In the genomic region with DNA sequence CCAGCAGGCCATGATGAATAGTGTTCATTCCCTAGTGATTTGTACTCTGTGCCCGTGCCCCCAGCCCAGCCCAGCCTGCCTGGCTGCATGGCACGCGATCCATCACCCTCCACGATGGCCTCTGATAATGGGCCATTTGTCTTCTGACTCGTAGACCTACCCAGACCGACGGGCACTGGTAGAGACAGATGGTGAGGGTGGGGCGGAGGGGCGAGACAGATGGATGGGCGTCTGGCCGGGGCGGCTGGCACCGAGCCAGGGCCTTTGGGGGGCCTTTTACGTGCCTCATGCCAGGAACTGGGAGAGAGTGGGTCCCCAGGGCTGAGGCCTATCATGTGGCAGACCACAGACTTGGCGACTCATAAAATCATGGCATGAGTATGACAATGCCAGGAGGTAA, we compare ENCODE assay signal across 19 cellular contexts. TPM values are rescaled to one million over a fixed set of nuclear protein-coding genes. Genes with fewer than 3 reads are reported as not detected.
DNase-seq lines count a peak whose midpoint lies in the region; ATAC-seq, FAIRE-seq and TF ChIP-seq lines count a peak whose summit lies in the region.
"Had no signal": no experiment of that assay in that cellular context is flagged by ENCODE, and none has a peak within 500 bp of the region (broad histone marks: within the 10 kb centered on the region; RNA-seq: fewer than 3 reads in every experiment).

No MANE protein-coding gene starts in this region.

- DNase-seq in HepG2 (ENCODE audit: low spot score) (no peak), right lobe of liver (no peak), NCI-H446 (lab: John Stamatoyannopoulos, UW) (peak; percentile 35 to 76), kidney glomerular epithelial cell (lab: John Stamatoyannopoulos, UW) (peak; percentile 0)
- DNase-seq in activated CD4-positive, alpha-beta T cell treated with anti-CD3 and anti-CD28 coated beads for 48 hours = no peak
- no peak for DNase-seq in stimulated activated CD4-positive, alpha-beta T cell treated with anti-CD3 and anti-CD28 coated beads, Interleukin-2, amount 100 ng/mL, for 24 hours
- DNase-seq in stimulated activated CD4-positive, alpha-beta T cell treated with anti-CD3 and anti-CD28 coated beads, Interleukin-4, amount 100 ng/mL, for 24 hours = no peak
- DNase-seq: CD8-positive, alpha-beta memory T cell; MG63; NCI-H1092 treated with DMSO at 0.1 percent for 48 hours; NCI-H510A; NK-92 treated with Interleukin-12 subunit alpha and Interleukin-12 subunit beta, amount 100 ng/mL, for 24 hours had no signal

- ATAC-seq in HepG2 = no peak
- no peak for ATAC-seq in right lobe of liver
- ATAC-seq in HG03039 (IDR thresholded peaks at IDR 0.05; ENCODE audit: unreplicated experiment) = no peak
- ATAC-seq: GM23338, HCT116 had no signal

- TF ChIP-seq POLR2A in HepG2 (IDR thresholded peaks at IDR 0.05; ENCODE audit: insufficient read depth in 1 of 2, low read depth in 2 of 2, low read length in 2 of 2) = no peak
- no peak for TF ChIP-seq POLR2A in right lobe of liver (IDR thresholded peaks at IDR 0.05)

- H4K20me1 ChIP-seq in HepG2 (ENCODE audit: insufficient read depth, low read length) = no peaks in the 10 kb centered on the region

- H3K9ac ChIP-seq in HepG2 (ENCODE audit: insufficient read depth, low read depth, low read length) = no peak overlapping the region
- H3K9ac ChIP-seq: BLaER1 treated with 17β-estradiol and CSF1 and Interleukin-3, amounts not matched to agents 10 nM and 100 nM had no signal

- no peaks in the 10 kb centered on the region for H3K79me2 ChIP-seq in HepG2 (ENCODE audit: insufficient read depth, low read length)

- H3K27ac ChIP-seq in HepG2 (ENCODE audit: extremely low read length, insufficient read depth, low read length) = no peak overlapping the region
- no peak overlapping the region for H3K27ac ChIP-seq in right lobe of liver
- H3K27ac ChIP-seq: BLaER1 treated with 17β-estradiol and CSF1 and Interleukin-3, amounts not matched to agents 10 nM and 100 nM had no signal

- H2AFZ ChIP-seq in HepG2 (ENCODE audit: low read length) = no peak overlapping the region
- H2AFZ ChIP-seq: GM23338 had no signal

- CTCF ChIA-PET in HepG2 (lab: Yijun Ruan, JAX; ENCODE audit: low intra/inter-chr PET ratio, low total read pairs) = no interaction called here

- H3K27me3 ChIP-seq in HepG2 (ENCODE audit: control insufficient read depth in 1 of 2, insufficient read depth in 2 of 2, low read length in 2 of 2) = peaks cover 16 to 68% of the 10 kb centered on the region in 2 experiments
- no peaks in the 10 kb centered on the region for H3K27me3 ChIP-seq in right lobe of liver
- H3K27me3 ChIP-seq: BLaER1 treated with 17β-estradiol and CSF1 and Interleukin-3, amounts not matched to agents 10 nM and 100 nM had no signal

- TF ChIP-seq RAD21 in HepG2 (CRISPR knock-in tag; IDR thresholded peaks at IDR 0.05) = no peak

- no peak overlapping the region for H3K4me2 ChIP-seq in HepG2 (ENCODE audit: low read depth, low read length)
- H3K4me2 ChIP-seq: BLaER1 treated with 17β-estradiol and CSF1 and Interleukin-3, amounts not matched to agents 10 nM and 100 nM; GM23338 had no signal

- in situ Hi-C loops in HepG2 (cut with HindIII; ENCODE audit: extremely low pct_ligation_motif_present, low pct_unique_long_range_greater_than_20kb) = no loop called here

- no peak for FAIRE-seq in HepG2 (lab: Jason Lieb, UNC)
- FAIRE-seq: A204.1 had no signal

- no peak for TF ChIP-seq EP300 in HepG2 (IDR thresholded peaks at IDR 0.05; ENCODE audit: low read depth in 2 of 2, low read length in 2 of 2)
- no peak for TF ChIP-seq EP300 in HepG2 (CRISPR knock-in tag; IDR thresholded peaks at IDR 0.05; ENCODE audit: borderline replicate concordance)

- no peaks in the 10 kb centered on the region for H3K9me3 ChIP-seq in HepG2 (ENCODE audit: low read length)
- no peaks in the 10 kb centered on the region for H3K9me3 ChIP-seq in right lobe of liver
- H3K9me3 ChIP-seq: BLaER1 treated with 17β-estradiol and CSF1 and Interleukin-3, amounts not matched to agents 10 nM and 100 nM had no signal

- H3K4me1 ChIP-seq in HepG2 (ENCODE audit: insufficient read depth, low read length) (no peaks in the 10 kb centered on the region), right lobe of liver (no peaks in the 10 kb centered on the region)

- WGBS in HepG2 (ENCODE audit: low lambda C conversion rate) = 28% methylated on average over 14 of the region's 15 CpGs
- 60% methylated on average over 3 of the region's 15 CpGs for WGBS in right lobe of liver (ENCODE audit: insufficient coverage, low coverage, low lambda C conversion rate, missing lambda C conversion rate)

- H3K36me3 ChIP-seq in HepG2 (replicated peaks in 1 of 2; ENCODE audit: control insufficient read depth in 1 of 2, insufficient read depth in 2 of 2, low read length in 2 of 2) = no peaks in the 10 kb centered on the region
- no peaks in the 10 kb centered on the region for H3K36me3 ChIP-seq in right lobe of liver
- H3K36me3 ChIP-seq: BLaER1 treated with 17β-estradiol and CSF1 and Interleukin-3, amounts not matched to agents 10 nM and 100 nM; MG63 had no signal

- TF ChIP-seq CTCF in HepG2 (CRISPR knock-in tag; IDR thresholded peaks at IDR 0.05) = no peak
- TF ChIP-seq CTCF in right lobe of liver (IDR thresholded peaks at IDR 0.05) = no peak

- H3K4me3 ChIP-seq in HepG2 (replicated peaks in 1 of 3; ENCODE audit: insufficient read depth in 1 of 3, low read depth in 2 of 3, low read length in 3 of 3) (no peak overlapping the region), right lobe of liver (no peak overlapping the region)
- H3K4me3 ChIP-seq: BLaER1 treated with 17β-estradiol and CSF1 and Interleukin-3, amounts not matched to agents 10 nM and 100 nM; GM23338; MG63 had no signal

- POLR2A ChIA-PET in HepG2 (lab: Yijun Ruan, JAX) = no interaction called here

- no TSS peak for BruUV-seq in HepG2 (replicated peaks; lab: Mats Ljungman, UMichigan)

- intact Hi-C loops in HepG2 (cut with micrococcal nuclease; ENCODE audit: unreplicated experiment) (no loop called here), right lobe of liver (cut with DNase I) (loop anchor here in 1 of 2 donors (10.0 kb wide), 1 partner anchor 65 kb away; no protein-coding TSS in a partner anchor)

TF ChIP-seq in HepG2, 621 proteins besides CTCF, POLR2A, EP300 and RAD21:
- TF ChIP-seq LCORL (IDR thresholded peaks at IDR 0.05) = 0 out of 2 replicates have a peak, but pooled peaks have one; percentile 37
- TF ChIP-seq LCORL (CRISPR knock-in tag; IDR thresholded peaks at IDR 0.05) = no peak
- no peak for TF ChIP-seq BRD4 (CRISPR knock-in tag; IDR thresholded peaks at IDR 0.05)

RNA-seq across cellular contexts. Expression of a gene that starts 25.4 kb away (rescaled TPM):
- total RNA-seq in HepG2 (2016; rRNA removed; fragmentation: Illumina TruSeq; extraction: Trizol) (not detected in 2 replicates), right lobe of liver (not detected)
- not detected in 2 replicates for total RNA-seq in HepG2 (2016; cell fraction: cytosol; rRNA removed; fragmentation: Illumina TruSeq; extraction: Trizol; ENCODE audit: low read depth)
- not detected in 2 replicates for total RNA-seq in HepG2 (2016; cell fraction: insoluble cytoplasmic fraction; rRNA removed; fragmentation: Illumina TruSeq; extraction: Trizol)
- not detected in 2 replicates for total RNA-seq in HepG2 (2016; cell fraction: membrane; rRNA removed; fragmentation: Illumina TruSeq; extraction: Trizol)
- not detected in 2 replicates for total RNA-seq in HepG2 (2016; cell fraction: nucleus; rRNA removed; fragmentation: Illumina TruSeq; extraction: Trizol)
- not detected in 2 replicates for polyA plus RNA-seq in HepG2 (2011; rRNA removed)
- not detected in 2 replicates for polyA plus RNA-seq in HepG2 (2011; cell fraction: cytosol; rRNA removed)
- polyA plus RNA-seq in HepG2 (2011; cell fraction: nucleus; rRNA removed) = not detected in 2 replicates
- polyA plus RNA-seq in HepG2 (2012) = not detected in 2 replicates
- polyA plus RNA-seq in HepG2 (2016; cell fraction: cytosol; fragmentation: Illumina TruSeq; extraction: Trizol; ENCODE audit: low read depth) = not detected in 2 replicates
- not detected in 2 replicates for polyA plus RNA-seq in HepG2 (2016; cell fraction: insoluble cytoplasmic fraction; fragmentation: Illumina TruSeq; extraction: Trizol; ENCODE audit: low read depth)
- polyA plus RNA-seq in HepG2 (2016; cell fraction: membrane; fragmentation: Illumina TruSeq; extraction: Trizol; ENCODE audit: low read depth) = not detected in 2 replicates
- not detected in 2 replicates for polyA plus RNA-seq in HepG2 (2016; cell fraction: nucleus; fragmentation: Illumina TruSeq; extraction: Trizol; ENCODE audit: insufficient read depth, low read depth)
- polyA minus RNA-seq in HepG2 (2011; rRNA and poly(A)+ RNA removed; ENCODE audit: low replicate concordance) = 0.64 TPM in 1 of 2 replicates, not detected in the other
- polyA minus RNA-seq in HepG2 (2011; cell fraction: cytosol; rRNA and poly(A)+ RNA removed) = not detected in 2 replicates
- polyA minus RNA-seq in HepG2 (2011; cell fraction: nucleus; rRNA and poly(A)+ RNA removed) = not detected in 2 replicates
- total RNA-seq: CD8-positive, alpha-beta memory T cell; OCI-LY7 had no signal
- polyA plus RNA-seq: CD8-positive, alpha-beta memory T cell had no signal

RNA-seq across cellular contexts. Expression of a gene that starts 35.2 kb away (rescaled TPM):
- not detected in 2 replicates for total RNA-seq in HepG2 (2016; rRNA removed; fragmentation: Illumina TruSeq; extraction: Trizol)
- not detected in 2 replicates for total RNA-seq in HepG2 (2016; cell fraction: cytosol; rRNA removed; fragmentation: Illumina TruSeq; extraction: Trizol; ENCODE audit: low read depth)
- total RNA-seq in HepG2 (2016; cell fraction: insoluble cytoplasmic fraction; rRNA removed; fragmentation: Illumina TruSeq; extraction: Trizol) = not detected in 2 replicates
- total RNA-seq in HepG2 (2016; cell fraction: membrane; rRNA removed; fragmentation: Illumina TruSeq; extraction: Trizol) = not detected in 2 replicates
- not detected in 2 replicates for total RNA-seq in HepG2 (2016; cell fraction: nucleus; rRNA removed; fragmentation: Illumina TruSeq; extraction: Trizol)
- not detected in 2 replicates for polyA plus RNA-seq in HepG2 (2011; rRNA removed)
- not detected in 2 replicates for polyA plus RNA-seq in HepG2 (2011; cell fraction: cytosol; rRNA removed)
- not detected in 2 replicates for polyA plus RNA-seq in HepG2 (2011; cell fraction: nucleus; rRNA removed)
- not detected in 2 replicates for polyA plus RNA-seq in HepG2 (2012)
- not detected in 2 replicates for polyA plus RNA-seq in HepG2 (2016; cell fraction: cytosol; fragmentation: Illumina TruSeq; extraction: Trizol; ENCODE audit: low read depth)
- not detected in 2 replicates for polyA plus RNA-seq in HepG2 (2016; cell fraction: insoluble cytoplasmic fraction; fragmentation: Illumina TruSeq; extraction: Trizol; ENCODE audit: low read depth)
- polyA plus RNA-seq in HepG2 (2016; cell fraction: membrane; fragmentation: Illumina TruSeq; extraction: Trizol; ENCODE audit: low read depth) = not detected in 2 replicates
- not detected in 2 replicates for polyA plus RNA-seq in HepG2 (2016; cell fraction: nucleus; fragmentation: Illumina TruSeq; extraction: Trizol; ENCODE audit: insufficient read depth, low read depth)
- not detected in 2 replicates for polyA minus RNA-seq in HepG2 (2011; rRNA and poly(A)+ RNA removed; ENCODE audit: low replicate concordance)
- not detected in 2 replicates for polyA minus RNA-seq in HepG2 (2011; cell fraction: cytosol; rRNA and poly(A)+ RNA removed)
- polyA minus RNA-seq in HepG2 (2011; cell fraction: nucleus; rRNA and poly(A)+ RNA removed) = not detected in 2 replicates
- not detected for total RNA-seq in right lobe of liver
- total RNA-seq: CD8-positive, alpha-beta memory T cell; Daoy; OCI-LY7 had no signal
- polyA plus RNA-seq: CD8-positive, alpha-beta memory T cell; GM23338 had no signal

Comparison
In these comparisons a context has a peak if more than half of its experiments do, and no peak if none do; other contexts are left out.
1. DNase-seq: peak in NCI-H446 (2 of 2) and kidney glomerular epithelial cell (single experiment); none in HepG2 (single experiment), right lobe of liver (0 of 3), activated CD4-positive, alpha-beta T cell treated with anti-CD3 and anti-CD28 coated beads for 48 hours (single experiment), stimulated activated CD4-positive, alpha-beta T cell treated with anti-CD3 and anti-CD28 coated beads, Interleukin-2, amount 100 ng/mL, for 24 hours (0 of 2) and stimulated activated CD4-positive, alpha-beta T cell treated with anti-CD3 and anti-CD28 coated beads, Interleukin-4, amount 100 ng/mL, for 24 hours (single experiment).